In the genomic region with DNA sequence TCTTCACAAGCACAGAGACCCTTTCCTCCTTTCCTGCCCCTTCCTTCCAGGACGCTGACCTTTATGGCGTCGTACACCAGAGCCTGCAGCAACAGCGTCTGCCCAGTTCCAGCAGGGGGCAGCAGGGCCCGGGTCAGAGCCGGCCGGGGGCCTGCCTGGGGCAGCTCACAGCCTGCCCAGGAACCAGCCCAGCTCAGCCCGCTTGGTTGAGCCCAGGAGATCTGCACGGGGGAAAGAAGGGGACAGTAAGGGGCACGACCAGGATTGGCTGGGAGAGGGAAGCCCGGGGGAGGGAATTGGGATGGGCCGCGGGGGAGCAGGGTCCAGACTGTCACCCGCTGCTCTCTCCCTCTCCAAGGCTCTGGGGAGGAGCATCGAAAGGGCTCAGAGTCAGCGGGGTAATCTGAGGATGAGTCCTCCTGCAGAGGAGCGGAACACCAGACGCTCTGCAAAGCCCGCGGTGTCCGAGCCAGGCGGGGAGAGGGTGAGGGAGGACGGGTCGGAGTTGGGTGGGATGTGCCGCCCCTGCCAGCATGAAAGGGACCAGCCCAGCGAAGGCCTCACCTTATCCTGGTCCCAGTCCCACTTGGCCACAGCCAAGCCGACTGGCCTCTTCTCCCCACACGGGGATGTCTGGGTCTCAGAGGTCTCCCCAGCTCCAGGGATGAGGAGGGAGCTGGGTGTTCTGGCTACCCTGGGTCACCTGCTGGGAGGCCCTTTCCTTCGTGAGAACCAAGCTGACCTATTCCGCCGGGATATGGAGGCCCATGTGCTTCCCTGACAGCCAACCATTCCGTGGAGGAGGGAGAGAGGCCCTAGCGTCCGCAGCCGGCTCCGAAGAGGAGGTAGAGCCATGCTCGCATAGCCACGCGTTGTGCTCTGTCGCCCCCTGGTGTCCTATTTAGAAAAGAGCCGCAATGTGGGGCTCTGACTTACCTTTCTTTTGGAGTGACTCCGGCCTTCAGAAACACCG, we compare ENCODE assay signal across 8 cellular contexts. TPM values are rescaled to one million over a fixed set of nuclear protein-coding genes. Genes with fewer than 3 reads are reported as not detected.
DNase-seq lines count a peak whose midpoint lies in the region; ATAC-seq and TF ChIP-seq lines count a peak whose summit lies in the region.

No MANE protein-coding gene starts in this region.

- peak; percentile 99 for TF ChIP-seq CTCF in GM06990 (IDR thresholded peaks at IDR 0.05; ENCODE audit: insufficient read depth, low read length, poor library complexity, severe bottlenecking)

- peak; percentile 71 for ATAC-seq in HG03342 (IDR thresholded peaks at IDR 0.05; ENCODE audit: unreplicated experiment)
- ATAC-seq in left lobe of liver, result peak; percentile 98
- no peak for ATAC-seq in GM21529 (IDR thresholded peaks at IDR 0.05; ENCODE audit: unreplicated experiment)

- no peaks in the 10 kb centered on the region for H3K36me3 ChIP-seq in GM06990 (ENCODE audit: control insufficient read depth, insufficient read depth, low read length)

- H3K27me3 ChIP-seq in GM06990 (replicated peaks; ENCODE audit: control insufficient read depth, insufficient read depth, low read length), result peaks cover 2% of the 10 kb centered on the region

- H3K4me3 ChIP-seq in GM06990 (replicated peaks; ENCODE audit: low read depth, low read length), result peak overlapping the region; percentile 50

- DNase-seq in GM06990 (ENCODE audit: extremely low read depth, insufficient read length) (peak; percentile 68), NCI-H526 treated with DMSO at 0.1 percent for 48 hours (lab: John Stamatoyannopoulos, UW) (peak; percentile 82), dedifferentiated amniotic fluid mesenchymal stem cell (ENCODE audit: extremely low spot score) (peak; percentile 75), left lobe of liver (ENCODE audit: low spot score) (peak; percentile 81)
- peak; percentile 78 to 83 for DNase-seq in activated CD4-positive, alpha-beta T cell treated with anti-CD3 and anti-CD28 coated beads, Interleukin-2, amount 50 U/mL, for 24 hours (ENCODE audit: low read depth in 1 of 2, low spot score in 1 of 2)
- peak; percentile 74 for DNase-seq in stimulated activated CD4-positive, alpha-beta T cell treated with anti-CD3 and anti-CD28 coated beads, Interleukin-2, amount 100 ng/mL, for 4 hours (ENCODE audit: low read depth)

RNA-seq across cellular contexts. Expression of a gene that starts 7.4 kb away (rescaled TPM):
- total RNA-seq in left lobe of liver, result 0.23 TPM

RNA-seq across cellular contexts. Expression of a gene that starts 37.6 kb away (rescaled TPM):
- total RNA-seq in left lobe of liver, result 0.15 TPM
